ENCODE assay signal across 10 cellular contexts in genomic region chr9:89674667-89675402, GRCh38.
DNase-seq lines count a peak whose midpoint lies in the region; ATAC-seq and TF ChIP-seq lines count a peak whose summit lies in the region.
"Had no signal": no experiment of that assay in that cellular context is flagged by ENCODE, and none has a peak within 500 bp of the region (broad histone marks: within the 10 kb centered on the region; RNA-seq: fewer than 3 reads in every experiment).

No MANE protein-coding gene starts in this region.

- ATAC-seq in GM19467 (IDR thresholded peaks at IDR 0.05; ENCODE audit: unreplicated experiment), result no peak

- H3K4me1 ChIP-seq in transverse colon, result peaks cover 6 to 45% (median 33%) of the 10 kb centered on the region in 4 donors

- WGBS in transverse colon (ENCODE audit: low coverage in 1 of 2), 2 donors, result 50 to 88% methylated on average over 3 to 11 of the region's 11 CpGs

- in situ Hi-C loops in transverse colon (cut with MboI; ENCODE audit: low pct_ligation_motif_present in 1 of 4, low pct_unique_long_range_greater_than_20kb in 1 of 4, low sequenced_read_pairs in 3 of 4), result no loop called here

- TF ChIP-seq CTCF in VCaP (conservative IDR thresholded peaks at IDR 0.05) (no peak), transverse colon (IDR thresholded peaks at IDR 0.05) (peak in 2 of 5 experiments; percentile 7 to 12)

- no peak overlapping the region for H3K4me3 ChIP-seq in transverse colon
- H3K4me3 ChIP-seq: cardiac muscle cell, tibial nerve had no signal

- H3K27ac ChIP-seq in VCaP (peak overlapping the region; percentile 71), transverse colon (peak overlapping the region in 3 of 4 donors; percentile 28 to 54 (median 36))
- H3K27ac ChIP-seq: cardiac muscle cell, tibial nerve had no signal

- no peak for TF ChIP-seq EP300 in transverse colon (IDR thresholded peaks at IDR 0.05; ENCODE audit: low read depth)

- intact Hi-C loops in transverse colon (cut with DNase I; ENCODE audit: low total_unique reads), result no loop called here

- H3K27me3 ChIP-seq in transverse colon, result no peaks in the 10 kb centered on the region
- H3K27me3 ChIP-seq: cardiac muscle cell, tibial nerve had no signal

- H3K36me3 ChIP-seq in transverse colon, result no peaks in the 10 kb centered on the region
- H3K36me3 ChIP-seq: cardiac muscle cell, tibial nerve had no signal

- TF ChIP-seq POLR2A in transverse colon (IDR thresholded peaks at IDR 0.05), result no peak

- peak; percentile 50 to 54 for DNase-seq in NCI-H187 (lab: John Stamatoyannopoulos, UW)
- DNase-seq in inferior parietal cortex (ENCODE audit: extremely low spot score), result peak; percentile 52
- DNase-seq in transverse colon, result peak; percentile 51
- DNase-seq in kidney tubule cell (ENCODE audit: low spot score), result no peak
- DNase-seq in HUDEP-2 (lab: John Stamatoyannopoulos, UW; ENCODE audit: unreplicated experiment in 76 of 76), result no peak
- DNase-seq: activated CD8-positive, alpha-beta memory T cell treated with anti-CD3 and anti-CD28 coated beads for 24 hours had no signal

- no peaks in the 10 kb centered on the region for H3K9me3 ChIP-seq in transverse colon
- H3K9me3 ChIP-seq: tibial nerve had no signal

Comparison
In these comparisons a context has a peak if more than half of its experiments do, and no peak if none do; other contexts are left out.
1. DNase-seq: peak in NCI-H187 (2 of 2), inferior parietal cortex (single experiment) and transverse colon (single experiment); none in kidney tubule cell (single experiment) and HUDEP-2 (0 of 76).